ENCODE assay signal across 15 cellular contexts in the genomic region with DNA sequence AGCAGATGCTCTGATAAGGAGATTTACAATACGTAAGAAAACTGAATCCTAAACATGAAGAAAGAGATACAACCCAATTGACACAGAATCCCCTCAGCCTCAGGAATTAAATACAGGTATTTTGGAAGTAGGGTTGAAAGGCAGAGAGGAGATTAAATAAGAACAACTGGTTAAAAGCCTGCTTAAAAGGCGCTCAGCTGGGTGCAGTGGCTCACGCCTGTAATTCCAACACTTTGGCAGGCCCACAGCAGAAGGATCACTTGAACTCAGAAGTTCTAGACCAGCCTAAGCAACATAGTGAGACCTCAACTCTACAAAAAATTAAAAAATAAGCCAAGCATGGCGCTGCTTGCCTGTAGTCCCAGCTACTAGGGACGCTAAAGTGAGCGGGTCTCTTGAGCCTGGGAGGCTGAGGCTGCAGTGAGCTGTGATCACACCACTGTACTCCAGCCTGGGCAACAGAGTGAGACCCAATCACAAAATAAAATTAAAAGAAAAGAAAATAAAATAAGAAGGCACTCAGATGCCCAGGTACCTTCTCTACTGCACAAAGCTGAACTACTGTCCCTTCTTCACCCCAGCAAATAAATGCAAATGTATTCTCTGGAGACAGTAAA. TPM values are rescaled to one million over a fixed set of nuclear protein-coding genes. Genes with fewer than 3 reads are reported as not detected.
A peak's percentile ranks its signal among the peaks of the same experiment; 100 is the strongest.
DNase-seq lines count a peak whose midpoint lies in the region; ATAC-seq and TF ChIP-seq lines count a peak whose summit lies in the region.
"Had no signal": no experiment of that assay in that cellular context is flagged by ENCODE, and none has a peak within 500 bp of the region (broad histone marks: within the 10 kb centered on the region; RNA-seq: fewer than 3 reads in every experiment).

No MANE protein-coding gene starts in this region.

- H3K9me3 Mint-ChIP-seq in CD4-positive, CD25-positive, alpha-beta regulatory T cell = peaks cover 0 to 3% (median under 1%) of the 10 kb centered on the region in 7 donors
- H3K9me3 Mint-ChIP-seq in IgD-negative memory B cell (no peaks in the 10 kb centered on the region), endodermal cell (no peaks in the 10 kb centered on the region)

- peaks cover 22% of the 10 kb centered on the region for H3K4me1 ChIP-seq in CD4-positive, CD25-positive, alpha-beta regulatory T cell (ENCODE audit: control insufficient read depth, insufficient read depth, low read length, poor library complexity, severe bottlenecking)
- H3K4me1 ChIP-seq in endodermal cell (ENCODE audit: control insufficient read depth, insufficient read depth, low read length) (peaks cover 4% of the 10 kb centered on the region), neutrophil (ENCODE audit: control insufficient read depth in 1 of 2, insufficient read depth in 1 of 2, low read depth in 1 of 2, low read length in 1 of 2) (peaks cover 59 to 64% of the 10 kb centered on the region in 2 experiments)

- peak overlapping the region in 1 of 4 donors; percentile 18 for H3K4me3 Mint-ChIP-seq in CD4-positive, CD25-positive, alpha-beta regulatory T cell
- H3K4me3 Mint-ChIP-seq in IgD-negative memory B cell (peak overlapping the region in 2 of 4 donors; percentile 61 to 76), endodermal cell (no peak overlapping the region)
- H3K4me3 Mint-ChIP-seq: activated CD4-positive, alpha-beta memory T cell treated with anti-CD3 and anti-CD28 coated beads, Interleukin-2, amount 10 ng/mL, durations not matched to agents 7 days and 5 days had no signal

- H3K27me3 ChIP-seq in CD4-positive, CD25-positive, alpha-beta regulatory T cell (ENCODE audit: control insufficient read depth, insufficient read depth, low read length) = no peaks in the 10 kb centered on the region
- no peaks in the 10 kb centered on the region for H3K27me3 ChIP-seq in endodermal cell (ENCODE audit: control insufficient read depth, insufficient read depth, low read length, poor library complexity, severe bottlenecking)
- no peaks in the 10 kb centered on the region for H3K27me3 ChIP-seq in neutrophil
- H3K27me3 ChIP-seq: right lobe of liver, vagina had no signal

- WGBS in endodermal cell (ENCODE audit: insufficient coverage in 1 of 2, insufficient read length in 1 of 2), 2 experiments = 77 to 84% methylated on average over 2 to 6 of the region's 6 CpGs

- H3K36me3 Mint-ChIP-seq in CD4-positive, CD25-positive, alpha-beta regulatory T cell = peaks cover 4% of the 10 kb centered on the region
- no peaks in the 10 kb centered on the region for H3K36me3 Mint-ChIP-seq in IgD-negative memory B cell
- H3K36me3 Mint-ChIP-seq in endodermal cell (ENCODE audit: low read depth) = peaks cover 8% of the 10 kb centered on the region

- peak overlapping the region in 2 of 3 donors; percentile 12 to 62 for H3K27ac Mint-ChIP-seq in CD4-positive, CD25-positive, alpha-beta regulatory T cell
- H3K27ac Mint-ChIP-seq in IgD-negative memory B cell (peak overlapping the region in 2 of 3 donors; percentile 33 to 80), endodermal cell (peak overlapping the region; percentile 48)
- H3K27ac Mint-ChIP-seq: activated CD4-positive, alpha-beta memory T cell treated with anti-CD3 and anti-CD28 coated beads, Interleukin-2, amount 10 ng/mL, durations not matched to agents 7 days and 5 days had no signal

- H3K36me3 ChIP-seq in CD4-positive, CD25-positive, alpha-beta regulatory T cell (ENCODE audit: control insufficient read depth, insufficient read depth, low read length) = no peaks in the 10 kb centered on the region
- no peaks in the 10 kb centered on the region for H3K36me3 ChIP-seq in endodermal cell (ENCODE audit: control insufficient read depth, insufficient read depth, low read length)
- H3K36me3 ChIP-seq in neutrophil = no peaks in the 10 kb centered on the region
- H3K36me3 ChIP-seq: right lobe of liver, vagina had no signal

- H3K27ac ChIP-seq in CD4-positive, CD25-positive, alpha-beta regulatory T cell (ENCODE audit: insufficient read depth, low read length, poor library complexity, severe bottlenecking) = no peak overlapping the region
- no peak overlapping the region for H3K27ac ChIP-seq in endodermal cell (ENCODE audit: low read depth, low read length)
- H3K27ac ChIP-seq in neutrophil = peak overlapping the region; percentile 84
- no peak overlapping the region for H3K27ac ChIP-seq in substantia nigra (ENCODE audit: low read depth, low read length, poor library complexity, severe bottlenecking)
- H3K27ac ChIP-seq: right lobe of liver, SK-N-MC, vagina had no signal

- no peak for ATAC-seq in CD4-positive, CD25-positive, alpha-beta regulatory T cell (ENCODE audit: low read depth in 2 of 2)

- no peak overlapping the region for H3K9ac ChIP-seq in endodermal cell (ENCODE audit: extremely low read depth, low read length, poor library complexity, severe bottlenecking)

- TF ChIP-seq CTCF in endodermal cell (conservative IDR thresholded peaks at IDR 0.05) (no peak), neutrophil (IDR thresholded peaks at IDR 0.05) (no peak), GM13976 (IDR thresholded peaks at IDR 0.05; ENCODE audit: borderline replicate concordance, control extremely low read depth, extremely low read depth, insufficient read depth, missing control alignments) (no peak)

- peaks cover 57 to 83% (median 72%) of the 10 kb centered on the region in 4 donors for H3K4me1 Mint-ChIP-seq in CD4-positive, CD25-positive, alpha-beta regulatory T cell
- H3K4me1 Mint-ChIP-seq in IgD-negative memory B cell (peaks cover 62 to 66% (median 66%) of the 10 kb centered on the region in 3 donors), endodermal cell (peaks cover 49% of the 10 kb centered on the region)

- H3K9me3 ChIP-seq in CD4-positive, CD25-positive, alpha-beta regulatory T cell (ENCODE audit: control insufficient read depth in 2 of 2, low read length in 2 of 2) = no peaks in the 10 kb centered on the region
- H3K9me3 ChIP-seq in endodermal cell (ENCODE audit: control insufficient read depth, low read length) = no peaks in the 10 kb centered on the region
- H3K9me3 ChIP-seq in neutrophil = no peaks in the 10 kb centered on the region
- H3K9me3 ChIP-seq: right lobe of liver, vagina had no signal

- no peaks in the 10 kb centered on the region for H3K27me3 Mint-ChIP-seq in CD4-positive, CD25-positive, alpha-beta regulatory T cell
- no peaks in the 10 kb centered on the region for H3K27me3 Mint-ChIP-seq in IgD-negative memory B cell
- no peaks in the 10 kb centered on the region for H3K27me3 Mint-ChIP-seq in endodermal cell (ENCODE audit: insufficient read depth)
- H3K27me3 Mint-ChIP-seq: activated CD4-positive, alpha-beta memory T cell treated with anti-CD3 and anti-CD28 coated beads, Interleukin-2, amount 10 ng/mL, durations not matched to agents 7 days and 5 days had no signal

- in situ Hi-C loops in GM13976 (cut with MboI; ENCODE audit: low sequenced_read_pairs, unreplicated experiment) = no loop called here

- peak overlapping the region; percentile 2 for H3K4me3 ChIP-seq in CD4-positive, CD25-positive, alpha-beta regulatory T cell (ENCODE audit: low read depth, low read length)
- H3K4me3 ChIP-seq in endodermal cell (ENCODE audit: low read length) (no peak overlapping the region), neutrophil (ENCODE audit: low read depth in 1 of 2, low read length in 1 of 2) (no peak overlapping the region)
- H3K4me3 ChIP-seq: right lobe of liver, SK-N-MC, vagina had no signal

- DNase-seq in CD4-positive, CD25-positive, alpha-beta regulatory T cell = no peak
- DNase-seq in endodermal cell (peak; percentile 76), GM13976 (ENCODE audit: low spot score) (no peak), substantia nigra (lab: John Stamatoyannopoulos, UW) (no peak), HPDE6-E6E7 (ENCODE audit: extremely low spot score) (no peak), HT-29 (ENCODE audit: low spot score) (no peak)
- DNase-seq: activated CD4-positive, alpha-beta memory T cell treated with anti-CD3 and anti-CD28 coated beads, Interleukin-2, amount 10 ng/mL, durations not matched to agents 7 days and 5 days; NCI-H1048; NCI-H345; right lobe of liver; stimulated activated CD4-positive, alpha-beta T cell treated with anti-CD3 and anti-CD28 coated beads, Interleukin-4, amount 100 ng/mL, for 24 hours had no signal

RNA-seq across cellular contexts. Expression of a gene that starts 32.9 kb away (rescaled TPM):
- 179 TPM for total RNA-seq in CD4-positive, CD25-positive, alpha-beta regulatory T cell
- 1 to 10 TPM; 4.5 to 7.4 (median 5.9) TPM for polyA plus RNA-seq in CD4-positive, CD25-positive, alpha-beta regulatory T cell
- 10.7 TPM for polyA plus RNA-seq in IgD-negative memory B cell
- 100 to 1,000 TPM; 101 to 111 TPM for total RNA-seq in endodermal cell
- polyA plus RNA-seq in endodermal cell (2013, experiment 1 of 2) = 44.3 TPM
- 44.0 TPM for polyA plus RNA-seq in endodermal cell (2013, experiment 2 of 2)
- 21.2 and 23.8 TPM in 2 replicates for total RNA-seq in HT-29 (2014; rRNA removed; shearing (Covaris generic))
